ENCODE assay signal across 9 cellular contexts in genomic region chr1:215076312-215076711, GRCh38. TPM values are rescaled to one million over a fixed set of nuclear protein-coding genes. Genes with fewer than 3 reads are reported as not detected.
DNase-seq lines count a peak whose midpoint lies in the region; ATAC-seq and TF ChIP-seq lines count a peak whose summit lies in the region.
"Had no signal": no experiment of that assay in that cellular context is flagged by ENCODE, and none has a peak within 500 bp of the region (broad histone marks: within the 10 kb centered on the region; RNA-seq: fewer than 3 reads in every experiment).

No MANE protein-coding gene starts in this region.

- DNase-seq in DMS 273 (lab: John Stamatoyannopoulos, UW; ENCODE audit: unreplicated experiment) = peak; percentile 55
- no peak for DNase-seq in DMS 273 treated with DMSO at 0.1 percent for 48 hours (lab: John Stamatoyannopoulos, UW)
- DNase-seq in PC-9 = peak in 1 of 2 experiments; percentile 29
- peak; percentile 73 for DNase-seq in islet precursor cell
- no peak for DNase-seq in CD8-positive, alpha-beta memory T cell
- DNase-seq in substantia nigra (lab: John Stamatoyannopoulos, UW) = no peak
- DNase-seq in gastrocnemius medialis = no peak

- H3K4me3 Mint-ChIP-seq in CD8-positive, alpha-beta memory T cell = no peak overlapping the region
- H3K4me3 Mint-ChIP-seq: neural crest cell had no signal

- H3K27ac Mint-ChIP-seq in CD8-positive, alpha-beta memory T cell = no peak overlapping the region

- no TSS peak for BruUV-seq in PC-9 (replicated peaks; lab: Mats Ljungman, UMichigan)

- no peak for TF ChIP-seq POLR2A in gastrocnemius medialis (IDR thresholded peaks at IDR 0.05)

- H2AFZ ChIP-seq in PC-9 = no peak overlapping the region

- no peak overlapping the region for H3K4me3 ChIP-seq in PC-9
- H3K4me3 ChIP-seq in CD8-positive, alpha-beta memory T cell (ENCODE audit: low read length) = no peak overlapping the region
- H3K4me3 ChIP-seq in gastrocnemius medialis = no peak overlapping the region

- no peaks in the 10 kb centered on the region for H3F3A ChIP-seq in PC-9 (ENCODE audit: insufficient read depth, low read depth)

- POLR2A ChIA-PET in PC-9 (lab: Charles Lee; ENCODE audit: unreplicated experiment) = no interaction called here
- POLR2A ChIA-PET in CD8-positive, alpha-beta memory T cell (lab: Charles Lee) = no interaction called here

- peaks cover 7 to 14% of the 10 kb centered on the region in 2 donors for H3K27me3 Mint-ChIP-seq in CD8-positive, alpha-beta memory T cell

- in situ Hi-C loops in gastrocnemius medialis (cut with MboI; ENCODE audit: low sequenced_read_pairs in 4 of 4) = no loop called here

- peaks cover 0 to 3% (median 0%) of the 10 kb centered on the region in 3 donors for H3K4me1 Mint-ChIP-seq in CD8-positive, alpha-beta memory T cell
- H3K4me1 Mint-ChIP-seq: neural crest cell had no signal

- H3K27ac ChIP-seq in PC-9 = no peak overlapping the region
- H3K27ac ChIP-seq in CD8-positive, alpha-beta memory T cell (ENCODE audit: low read depth, low read length) = no peak overlapping the region
- no peak overlapping the region for H3K27ac ChIP-seq in substantia nigra (ENCODE audit: low read depth, low read length, poor library complexity, severe bottlenecking)
- no peak overlapping the region for H3K27ac ChIP-seq in gastrocnemius medialis

- no peaks in the 10 kb centered on the region for H3K9me2 ChIP-seq in PC-9 (ENCODE audit: insufficient read depth)

- no peaks in the 10 kb centered on the region for H3K27me3 ChIP-seq in PC-9 (ENCODE audit: insufficient read depth, low read depth)
- H3K27me3 ChIP-seq in CD8-positive, alpha-beta memory T cell (ENCODE audit: insufficient read depth, low read length, poor library complexity, severe bottlenecking) = peaks cover 5% of the 10 kb centered on the region
- peaks cover 0 to under 1% (median 0%) of the 10 kb centered on the region in 3 donors for H3K27me3 ChIP-seq in gastrocnemius medialis

- no peak overlapping the region for H3K4me2 ChIP-seq in PC-9

- ATAC-seq in HG02642 (IDR thresholded peaks at IDR 0.05; ENCODE audit: poor library complexity, unreplicated experiment) (peak; percentile 78), gastrocnemius medialis (no peak)

- no peaks in the 10 kb centered on the region for H4K20me1 ChIP-seq in PC-9 (ENCODE audit: insufficient read depth)

- H3K36me3 Mint-ChIP-seq in CD8-positive, alpha-beta memory T cell = peaks cover 0 to 2% (median 0%) of the 10 kb centered on the region in 3 donors

- H3K9me3 ChIP-seq in PC-9 (ENCODE audit: insufficient read depth, low read depth) (no peaks in the 10 kb centered on the region), gastrocnemius medialis (no peaks in the 10 kb centered on the region)
- H3K9me3 ChIP-seq in CD8-positive, alpha-beta memory T cell (ENCODE audit: low read length) = no peaks in the 10 kb centered on the region

- no peaks in the 10 kb centered on the region for H3K79me2 ChIP-seq in PC-9 (ENCODE audit: low read depth)

- H3K9me3 Mint-ChIP-seq in CD8-positive, alpha-beta memory T cell = peaks cover 0 to 8% (median 0%) of the 10 kb centered on the region in 5 donors
- H3K9me3 Mint-ChIP-seq: neural crest cell had no signal

- TF ChIP-seq CTCF in PC-9 (conservative IDR thresholded peaks at IDR 0.05) (peak; percentile 49; the same call in 1 of the 2 replicates), gastrocnemius medialis (IDR thresholded peaks at IDR 0.05 in 4 of 5, conservative IDR thresholded peaks at IDR 0.05 in 1 of 5) (no peak)

- intact Hi-C loops in PC-9 (cut with micrococcal nuclease; ENCODE audit: unreplicated experiment) = no loop called here
- intact Hi-C loops in gastrocnemius medialis (cut with DNase I; ENCODE audit: low total_unique reads) = no loop called here

- no peaks in the 10 kb centered on the region for H3K36me3 ChIP-seq in PC-9 (ENCODE audit: low read depth)
- no peaks in the 10 kb centered on the region for H3K36me3 ChIP-seq in CD8-positive, alpha-beta memory T cell (ENCODE audit: insufficient read depth, low read length)
- H3K36me3 ChIP-seq in gastrocnemius medialis = no peaks in the 10 kb centered on the region

- H3K4me1 ChIP-seq in PC-9 (replicated peaks; ENCODE audit: insufficient read depth) (no peaks in the 10 kb centered on the region), gastrocnemius medialis (no peaks in the 10 kb centered on the region)
- H3K4me1 ChIP-seq in CD8-positive, alpha-beta memory T cell (ENCODE audit: insufficient read depth, low read length) = no peaks in the 10 kb centered on the region

- CTCF ChIA-PET in PC-9 (lab: Charles Lee) = interaction anchor here (1.0 kb wide), 1 partner anchor 9 kb away, joined by 3 read pairs; no protein-coding TSS in a partner anchor
- CTCF ChIA-PET in CD8-positive, alpha-beta memory T cell (lab: Charles Lee) = no interaction called here

RNA-seq across cellular contexts. Expression of gene KCNK2, which starts 6.2 kb away (rescaled TPM):
- total RNA-seq in PC-9 (2021) = 0.48 and 0.90 TPM in 2 replicates
- total RNA-seq in CD8-positive, alpha-beta memory T cell = not detected
- not detected for polyA plus RNA-seq in CD8-positive, alpha-beta memory T cell
- 1 to 10 TPM in 2 of 4 donors, under 1 TPM in 2; 0.56 to 2.4 (median 0.97) TPM for total RNA-seq in gastrocnemius medialis

Comparison
In these comparisons a context has a peak if more than half of its experiments do, and no peak if none do; other contexts are left out.
1. DNase-seq: peak in DMS 273 (single experiment) and islet precursor cell (single experiment); none in DMS 273 treated with DMSO at 0.1 percent for 48 hours (single experiment), CD8-positive, alpha-beta memory T cell (0 of 5), substantia nigra (0 of 49) and gastrocnemius medialis (0 of 2).